Comparison of ENCODE assay signal across 9 cellular contexts in genomic region chrX:155028192-155028591, GRCh38. TPM values are rescaled to one million over a fixed set of nuclear protein-coding genes. Genes with fewer than 3 reads are reported as not detected.
DNase-seq lines count a peak whose midpoint lies in the region; ATAC-seq and TF ChIP-seq lines count a peak whose summit lies in the region.
"Had no signal": no experiment of that assay in that cellular context is flagged by ENCODE, and none has a peak within 500 bp of the region (broad histone marks: within the 10 kb centered on the region; RNA-seq: fewer than 3 reads in every experiment).

No MANE protein-coding gene starts in this region.

- H2AFZ ChIP-seq in mammary epithelial cell (ENCODE audit: low read depth, low read length): no peak overlapping the region

- CTCF ChIA-PET in mammary epithelial cell (lab: Charles Lee; ENCODE audit: low non-redundant PET): no interaction called here

- ATAC-seq in HG03039 (IDR thresholded peaks at IDR 0.05; ENCODE audit: unreplicated experiment): no peak

- H3K36me3 Mint-ChIP-seq in nephron progenitor cell (ENCODE audit: low read depth): peaks cover 12% of the 10 kb centered on the region

- H3K27me3 Mint-ChIP-seq in nephron progenitor cell (ENCODE audit: low read depth, poor library complexity): no peaks in the 10 kb centered on the region

- H3K27ac Mint-ChIP-seq in nephron progenitor cell: no peak overlapping the region

- H3K4me3 ChIP-seq in LNCaP clone FGC (ENCODE audit: low read depth, low read length) (peak overlapping the region; percentile 78), mammary epithelial cell (replicated peaks in 1 of 3; ENCODE audit: insufficient read depth in 1 of 3, low read depth in 2 of 3, low read length in 3 of 3) (peak overlapping the region in 2 of 3 experiments; percentile 53 to 63)

- 17% methylated on average over 4 of the region's 4 CpGs for WGBS in mammary epithelial cell (ENCODE audit: low coverage, missing lambda C conversion rate)

- H3K9me3 ChIP-seq in mammary epithelial cell (replicated peaks; ENCODE audit: insufficient read depth, low read length): no peaks in the 10 kb centered on the region

- intact Hi-C loops in mammary epithelial cell (cut with micrococcal nuclease): no loop called here

- DNase-seq in COR-L47 (lab: John Stamatoyannopoulos, UW) (peak; percentile 34), LNCaP clone FGC (ENCODE audit: low read depth) (peak; percentile 54), mammary epithelial cell (peak; percentile 1), nephron progenitor cell (no peak), CD1c-positive myeloid dendritic cell (ENCODE audit: extremely low spot score) (no peak), SKM-1 treated with dmso at 0.1 percent for 144 hours (lab: John Stamatoyannopoulos, UW; ENCODE audit: unreplicated experiment) (no peak)
- DNase-seq in central memory CD4-positive, alpha-beta T cell: no peak
- DNase-seq: activated naive CD4-positive, alpha-beta T cell had no signal

- H3K4me2 ChIP-seq in mammary epithelial cell (ENCODE audit: insufficient read depth, low read depth, low read length): peak overlapping the region; percentile 81

- H3K4me1 ChIP-seq in mammary epithelial cell (ENCODE audit: insufficient read depth, low read length): peaks cover 7% of the 10 kb centered on the region

- no TSS peak for BruUV-seq in mammary epithelial cell (replicated peaks; lab: Mats Ljungman, UMichigan)

- H3K9ac ChIP-seq in mammary epithelial cell (ENCODE audit: insufficient read depth, low read length): peak overlapping the region; percentile 32

- H3K27ac ChIP-seq in mammary epithelial cell (ENCODE audit: insufficient read depth, low read depth, low read length): peak overlapping the region; percentile 90

- H3K27me3 ChIP-seq in mammary epithelial cell (ENCODE audit: insufficient read depth, low read length): no peaks in the 10 kb centered on the region

- dilution Hi-C loops in mammary epithelial cell (cut with HindIII; ENCODE audit: low sequenced_read_pairs): no loop called here

- in situ Hi-C loops in mammary epithelial cell (cut with MboI; ENCODE audit: low sequenced_read_pairs in 2 of 2): no loop called here

- TF ChIP-seq CTCF in LNCaP clone FGC (IDR thresholded peaks at IDR 0.05; ENCODE audit: control insufficient read depth, extremely low read depth, insufficient read depth) (no peak), mammary epithelial cell (conservative IDR thresholded peaks at IDR 0.05 in 1 of 2, IDR thresholded peaks at IDR 0.05 in 1 of 2; ENCODE audit: extremely low read depth in 1 of 2, insufficient read depth in 1 of 2, low read depth in 1 of 2, low read length in 2 of 2) (peak in 1 of 2 donors; percentile 4), nephron progenitor cell (IDR thresholded peaks at IDR 0.05) (no peak)

- peaks cover 52% of the 10 kb centered on the region for H3K9me3 Mint-ChIP-seq in nephron progenitor cell

- H3K36me3 ChIP-seq in mammary epithelial cell (ENCODE audit: insufficient read depth, low read length): no peaks in the 10 kb centered on the region

- H3K4me3 Mint-ChIP-seq in nephron progenitor cell: peak overlapping the region; percentile 88

- peaks cover 12% of the 10 kb centered on the region for H3K4me1 Mint-ChIP-seq in nephron progenitor cell

- H3K79me2 ChIP-seq in mammary epithelial cell (ENCODE audit: insufficient read depth, low read length): peaks cover 32% of the 10 kb centered on the region

- H4K20me1 ChIP-seq in mammary epithelial cell (ENCODE audit: insufficient read depth, low read length): no peaks in the 10 kb centered on the region

RNA-seq across cellular contexts. Expression of gene FUNDC2, which starts 1.5 kb away (rescaled TPM):
- total RNA-seq in mammary epithelial cell: 10 to 100 TPM; 28.2 to 34.0 TPM
- 48.4 TPM for polyA plus RNA-seq in mammary epithelial cell
- polyA minus RNA-seq in mammary epithelial cell: 72.1 TPM

RNA-seq across cellular contexts. Expression of gene F8, which starts 5.7 kb away (rescaled TPM):
- 1 to 10 TPM; 2.8 to 6.2 TPM for total RNA-seq in mammary epithelial cell
- polyA plus RNA-seq in mammary epithelial cell: 1.7 TPM
- not detected for polyA minus RNA-seq in mammary epithelial cell

RNA-seq across cellular contexts. Expression of gene CMC4, which starts 42.7 kb away (rescaled TPM):
- 10 to 100 TPM in 1 of 2 donors, 1 to 10 TPM in 1; 6.6 to 10.7 TPM for total RNA-seq in mammary epithelial cell
- polyA plus RNA-seq in mammary epithelial cell: 13.1 TPM
- polyA minus RNA-seq in mammary epithelial cell: 2.8 TPM

RNA-seq across cellular contexts. Expression of gene MTCP1, which starts 42.7 kb away (rescaled TPM):
- 10 to 100 TPM in 1 of 2 donors, 1 to 10 TPM in 1; 1.8 to 23.4 TPM for total RNA-seq in mammary epithelial cell
- 0.65 TPM for polyA plus RNA-seq in mammary epithelial cell
- polyA minus RNA-seq in mammary epithelial cell: 10.4 TPM

RNA-seq across cellular contexts. Expression of gene BRCC3, which starts 43.1 kb away (rescaled TPM):
- 10 to 100 TPM; 10.2 to 22.1 TPM for total RNA-seq in mammary epithelial cell
- polyA plus RNA-seq in mammary epithelial cell: 20.7 TPM
- 23.2 TPM for polyA minus RNA-seq in mammary epithelial cell

Comparison
In these comparisons a context has a peak if more than half of its experiments do, and no peak if none do; other contexts are left out.
1. DNase-seq: peak in COR-L47 (single experiment), LNCaP clone FGC (single experiment) and mammary epithelial cell (single experiment); none in nephron progenitor cell (single experiment), CD1c-positive myeloid dendritic cell (single experiment), SKM-1 treated with dmso at 0.1 percent for 144 hours (single experiment) and central memory CD4-positive, alpha-beta T cell (single experiment).